In genomic region chr1:47508900-47509488, GRCh38 we compare ENCODE assay signal across 8 cellular contexts.
DNase-seq lines count a peak whose midpoint lies in the region; ATAC-seq and TF ChIP-seq lines count a peak whose summit lies in the region.

No MANE protein-coding gene starts in this region.

- H3F3A ChIP-seq in SK-N-SH (replicated peaks; ENCODE audit: insufficient read depth): no peaks in the 10 kb centered on the region

- H3K36me3 ChIP-seq in SK-N-SH (replicated peaks in 1 of 2; ENCODE audit: control insufficient read depth in 1 of 2, insufficient read depth in 2 of 2, low read length in 1 of 2): no peaks in the 10 kb centered on the region
- H3K36me3 ChIP-seq in iPS-15b (ENCODE audit: control insufficient read depth, insufficient read depth, low read length): no peaks in the 10 kb centered on the region
- H3K36me3 ChIP-seq in gastrocnemius medialis: no peaks in the 10 kb centered on the region

- H3K9me2 ChIP-seq in SK-N-SH: no peaks in the 10 kb centered on the region

- in situ Hi-C loops in gastrocnemius medialis (cut with MboI; ENCODE audit: low sequenced_read_pairs in 4 of 4): no loop called here

- no peaks in the 10 kb centered on the region for H4K20me1 ChIP-seq in SK-N-SH (ENCODE audit: insufficient read depth)

- H3K27me3 ChIP-seq in SK-N-SH (ENCODE audit: insufficient read depth): peaks cover 31% of the 10 kb centered on the region
- peaks cover 79% of the 10 kb centered on the region for H3K27me3 ChIP-seq in iPS-15b (ENCODE audit: control insufficient read depth, insufficient read depth, low read length)
- H3K27me3 ChIP-seq in gastrocnemius medialis: peaks cover 26 to 44% (median 31%) of the 10 kb centered on the region in 3 donors

- no peaks in the 10 kb centered on the region for H3K9me3 ChIP-seq in SK-N-SH
- H3K9me3 ChIP-seq in iPS-15b (ENCODE audit: control insufficient read depth, insufficient read depth, low read length): no peaks in the 10 kb centered on the region
- H3K9me3 ChIP-seq in gastrocnemius medialis: no peaks in the 10 kb centered on the region

- TF ChIP-seq CTCF in SK-N-SH (IDR thresholded peaks at IDR 0.05): no peak
- no peak for TF ChIP-seq CTCF in gastrocnemius medialis (IDR thresholded peaks at IDR 0.05 in 4 of 5, conservative IDR thresholded peaks at IDR 0.05 in 1 of 5)

- no peak overlapping the region for H3K27ac ChIP-seq in SK-N-SH (ENCODE audit: low read depth in 2 of 2, low read length in 1 of 2)
- no peak overlapping the region for H3K27ac ChIP-seq in gastrocnemius medialis

- peak overlapping the region; percentile 76; the same call in 1 of the 2 replicates for H3K4me2 ChIP-seq in SK-N-SH

- ATAC-seq in gastrocnemius medialis: no peak
- no peak for ATAC-seq in GM21360 (IDR thresholded peaks at IDR 0.05; ENCODE audit: unreplicated experiment)
- ATAC-seq in GM21447 (IDR thresholded peaks at IDR 0.05; ENCODE audit: unreplicated experiment): no peak

- 0 out of 2 replicates have a peak overlapping the region, but pooled peaks have one; percentile 41 for H2AFZ ChIP-seq in SK-N-SH (ENCODE audit: low read depth)

- no peaks in the 10 kb centered on the region for H3K79me2 ChIP-seq in SK-N-SH (ENCODE audit: insufficient read depth)

- H3K4me1 ChIP-seq in SK-N-SH (ENCODE audit: control insufficient read depth in 1 of 2, insufficient read depth in 2 of 2, low read depth in 1 of 2, low read length in 1 of 2) (peaks cover 0 to 13% of the 10 kb centered on the region in 2 experiments; a peak in 1 of 4 replicates), iPS-15b (ENCODE audit: control insufficient read depth, insufficient read depth, low read length) (no peaks in the 10 kb centered on the region), gastrocnemius medialis (peaks cover 0 to 8% of the 10 kb centered on the region in 2 donors)

- CTCF ChIA-PET in SK-N-SH (lab: Yijun Ruan, JAX): interaction anchor here (0.6 to 2.3 kb wide), 3 partner anchors 60 to 329 kb away, joined by 3 to 7 read pairs (median 4); no protein-coding TSS in a partner anchor

- WGBS in SK-N-SH (ENCODE audit: low lambda C conversion rate): 21% methylated on average over 7 of the region's 12 CpGs

- POLR2A ChIA-PET in SK-N-SH (lab: Yijun Ruan, JAX): no interaction called here

- no peak for TF ChIP-seq RAD21 in SK-N-SH (IDR thresholded peaks at IDR 0.05; ENCODE audit: low read length)

- H3K4me3 ChIP-seq in SK-N-SH (ENCODE audit: low read depth in 2 of 2, low read length in 1 of 2): peak overlapping the region in 1 of 2 experiments; percentile 46; a peak in 2 of 4 replicates
- H3K4me3 ChIP-seq in iPS-15b (ENCODE audit: low read depth, low read length): peak overlapping the region; percentile 58
- H3K4me3 ChIP-seq in gastrocnemius medialis: peak overlapping the region in 3 of 4 donors; percentile 47 to 59 (median 52)

- TF ChIP-seq POLR2A in gastrocnemius medialis (IDR thresholded peaks at IDR 0.05): no peak

- no peak for TF ChIP-seq EP300 in SK-N-SH (IDR thresholded peaks at IDR 0.05; ENCODE audit: borderline replicate concordance in 1 of 2, low read depth in 1 of 2, low read length in 1 of 2)

- H3K9ac ChIP-seq in SK-N-SH (no peak overlapping the region), iPS-15b (ENCODE audit: low read depth, low read length) (no peak overlapping the region)

- intact Hi-C loops in gastrocnemius medialis (cut with DNase I; ENCODE audit: low total_unique reads): no loop called here

- DNase-seq in NCI-H1417 (lab: John Stamatoyannopoulos, UW) (peak in 2 of 3 experiments; percentile 48 to 74), NCI-H1417 treated with DMSO at 0.1 percent for 48 hours (lab: John Stamatoyannopoulos, UW) (no peak), SK-N-SH (peak; percentile 66), gastrocnemius medialis (no peak), NCI-H1092 (lab: John Stamatoyannopoulos, UW) (no peak)

TF ChIP-seq in SK-N-SH, 30 proteins besides CTCF, POLR2A, EP300 and RAD21:
- TF ChIP-seq RCOR1 (IDR thresholded peaks at IDR 0.05; ENCODE audit: low read length) (no peak), MXI1 (IDR thresholded peaks at IDR 0.05; ENCODE audit: low read depth, low read length) (no peak), ZBTB33 (IDR thresholded peaks at IDR 0.05; ENCODE audit: borderline replicate concordance, low read depth) (no peak), SMC3 (IDR thresholded peaks at IDR 0.05; ENCODE audit: low read depth, low read length) (no peak), GABPA (IDR thresholded peaks at IDR 0.05; ENCODE audit: low read depth) (no peak), NRF1 (IDR thresholded peaks at IDR 0.05; ENCODE audit: low read depth, low read length) (no peak), CHD2 (IDR thresholded peaks at IDR 0.05; ENCODE audit: low read length, partially characterized antibody) (no peak), YY1 (IDR thresholded peaks at IDR 0.05; ENCODE audit: low read depth) (no peak), NFIC (IDR thresholded peaks at IDR 0.05; ENCODE audit: borderline replicate concordance) (no peak), FOXM1 (IDR thresholded peaks at IDR 0.05; ENCODE audit: low read depth) (no peak), IRF3 (IDR thresholded peaks at IDR 0.05; ENCODE audit: low read depth, low read length) (no peak), USF1 (IDR thresholded peaks at IDR 0.05; ENCODE audit: borderline replicate concordance, low read depth) (no peak), FOSL2 (IDR thresholded peaks at IDR 0.05; ENCODE audit: borderline replicate concordance, low read depth) (no peak), TEAD4 (IDR thresholded peaks at IDR 0.05; ENCODE audit: borderline replicate concordance, insufficient read depth) (no peak), ELF1 (IDR thresholded peaks at IDR 0.05) (no peak), EZH2phosphoT487 (IDR thresholded peaks at IDR 0.05; ENCODE audit: borderline replicate concordance, low read depth) (no peak)

Comparison
In these comparisons a context has a peak if more than half of its experiments do, and no peak if none do; other contexts are left out.
1. DNase-seq: peak in NCI-H1417 (2 of 3) and SK-N-SH (single experiment); none in NCI-H1417 treated with DMSO at 0.1 percent for 48 hours (single experiment), gastrocnemius medialis (0 of 2) and NCI-H1092 (single experiment).